In the genomic region with DNA sequence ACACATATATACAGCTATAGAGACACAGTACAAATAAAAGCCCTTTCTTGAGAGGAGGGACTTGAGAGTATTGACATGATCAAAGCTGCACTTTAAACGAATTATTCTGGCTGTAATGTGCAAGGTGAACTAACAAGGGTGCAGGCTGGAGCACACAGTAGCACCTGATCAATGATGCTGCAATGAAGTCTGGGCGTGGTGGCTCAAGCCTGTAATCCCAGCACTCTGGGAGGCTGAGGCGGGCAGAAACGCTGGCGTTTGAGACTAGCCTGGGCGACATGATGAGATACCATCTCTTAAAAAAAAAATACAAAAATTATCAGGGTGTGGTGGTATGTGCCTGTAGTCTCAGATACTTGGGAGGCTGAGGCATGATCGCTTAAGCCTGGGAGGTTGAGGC, we compare ENCODE assay signal across 18 cellular contexts. TPM values are rescaled to one million over a fixed set of nuclear protein-coding genes. Genes with fewer than 3 reads are reported as not detected.
DNase-seq lines count a peak whose midpoint lies in the region; ATAC-seq and TF ChIP-seq lines count a peak whose summit lies in the region.
"Had no signal": no experiment of that assay in that cellular context is flagged by ENCODE, and none has a peak within 500 bp of the region (broad histone marks: within the 10 kb centered on the region; RNA-seq: fewer than 3 reads in every experiment).

No MANE protein-coding gene starts in this region.

- H3K36me3 Mint-ChIP-seq in activated naive CD4-positive, alpha-beta T cell treated with anti-CD3 and anti-CD28 coated beads, Interleukin-2, amount 10 ng/mL, durations not matched to agents 7 days and 5 days, result no peaks in the 10 kb centered on the region
- H3K36me3 Mint-ChIP-seq in activated naive CD4-positive, alpha-beta T cell treated with anti-CD3 and anti-CD28 coated beads for 36 hours (ENCODE audit: low read depth), result no peaks in the 10 kb centered on the region
- no peaks in the 10 kb centered on the region for H3K36me3 Mint-ChIP-seq in T-helper 17 cell (ENCODE audit: low read depth)
- H3K36me3 Mint-ChIP-seq: CD14-positive monocyte; CD8-positive, alpha-beta T cell had no signal

- no peaks in the 10 kb centered on the region for H3K9me3 ChIP-seq in T-helper 17 cell (ENCODE audit: control insufficient read depth, low read length, poor library complexity, severe bottlenecking)
- no peaks in the 10 kb centered on the region for H3K9me3 ChIP-seq in right lobe of liver

- H3K27ac ChIP-seq in right lobe of liver, result no peak overlapping the region
- H3K27ac ChIP-seq: 22Rv1 had no signal

- intact Hi-C loops in activated naive CD4-positive, alpha-beta T cell treated with anti-CD3 and anti-CD28 coated beads for 36 hours (cut with micrococcal nuclease), result loop anchor here (2.0 kb wide), 1 partner anchor 38 kb away; no protein-coding TSS in a partner anchor
- intact Hi-C loops in right lobe of liver (cut with DNase I), result no loop called here

- peak; percentile 8 for DNase-seq in DMS153 (lab: John Stamatoyannopoulos, UW)
- no peak for DNase-seq in DMS153 treated with DMSO at 0.1 percent for 48 hours (lab: John Stamatoyannopoulos, UW; ENCODE audit: unreplicated experiment)
- DNase-seq in activated naive CD4-positive, alpha-beta T cell treated with anti-CD3 and anti-CD28 coated beads, Interleukin-2, amount 10 ng/mL, durations not matched to agents 7 days and 5 days, result no peak
- no peak for DNase-seq in activated naive CD4-positive, alpha-beta T cell treated with anti-CD3 and anti-CD28 coated beads for 36 hours
- DNase-seq in T-helper 17 cell, result no peak
- no peak for DNase-seq in stimulated activated CD4-positive, alpha-beta T cell treated with anti-CD3 and anti-CD28 coated beads, Interleukin-4, amount 100 ng/mL, for 24 hours
- no peak for DNase-seq in right lobe of liver
- DNase-seq: CD8-positive, alpha-beta T cell; COR-L47; DMS79; H7; IMR-90; KG1 had no signal

- ATAC-seq in T-helper 17 cell (no peak), right lobe of liver (no peak), GM18505 (IDR thresholded peaks at IDR 0.05; ENCODE audit: unreplicated experiment) (no peak)
- ATAC-seq: CD8-positive, alpha-beta T cell; GM12878; GM23338 had no signal

- CTCF ChIA-PET in activated naive CD4-positive, alpha-beta T cell treated with anti-CD3 and anti-CD28 coated beads, Interleukin-2, amount 10 ng/mL, durations not matched to agents 7 days and 5 days (lab: Charles Lee), result no interaction called here
- CTCF ChIA-PET in activated naive CD4-positive, alpha-beta T cell treated with anti-CD3 and anti-CD28 coated beads for 36 hours (lab: Charles Lee), result no interaction called here

- H3K4me3 Mint-ChIP-seq in activated naive CD4-positive, alpha-beta T cell treated with anti-CD3 and anti-CD28 coated beads, Interleukin-2, amount 10 ng/mL, durations not matched to agents 7 days and 5 days, result no peak overlapping the region
- no peak overlapping the region for H3K4me3 Mint-ChIP-seq in activated naive CD4-positive, alpha-beta T cell treated with anti-CD3 and anti-CD28 coated beads for 36 hours
- no peak overlapping the region for H3K4me3 Mint-ChIP-seq in T-helper 17 cell
- H3K4me3 Mint-ChIP-seq: CD14-positive monocyte; CD8-positive, alpha-beta T cell; GM23338 had no signal

- 74% methylated on average over 7 of the region's 7 CpGs for WGBS in right lobe of liver (ENCODE audit: insufficient coverage, low coverage, low lambda C conversion rate, missing lambda C conversion rate)

- H3K27me3 Mint-ChIP-seq in activated naive CD4-positive, alpha-beta T cell treated with anti-CD3 and anti-CD28 coated beads, Interleukin-2, amount 10 ng/mL, durations not matched to agents 7 days and 5 days, result peaks cover 4% of the 10 kb centered on the region
- H3K27me3 Mint-ChIP-seq in activated naive CD4-positive, alpha-beta T cell treated with anti-CD3 and anti-CD28 coated beads for 36 hours (ENCODE audit: low read depth), result peaks cover 2% of the 10 kb centered on the region
- H3K27me3 Mint-ChIP-seq in T-helper 17 cell, result peaks cover 18% of the 10 kb centered on the region

- H3K27ac Mint-ChIP-seq in activated naive CD4-positive, alpha-beta T cell treated with anti-CD3 and anti-CD28 coated beads, Interleukin-2, amount 10 ng/mL, durations not matched to agents 7 days and 5 days, result peak overlapping the region; percentile 60
- H3K27ac Mint-ChIP-seq in activated naive CD4-positive, alpha-beta T cell treated with anti-CD3 and anti-CD28 coated beads for 36 hours, result no peak overlapping the region
- H3K27ac Mint-ChIP-seq in T-helper 17 cell, result peak overlapping the region; percentile 8
- H3K27ac Mint-ChIP-seq: CD8-positive, alpha-beta T cell; GM23338 had no signal

- TF ChIP-seq CTCF in right lobe of liver (IDR thresholded peaks at IDR 0.05), result no peak

- H3K36me3 ChIP-seq in right lobe of liver, result no peaks in the 10 kb centered on the region

- H3K4me3 ChIP-seq in right lobe of liver, result no peak overlapping the region
- H3K4me3 ChIP-seq: GM12878, GM23338 had no signal

- H3K27me3 ChIP-seq in right lobe of liver, result no peaks in the 10 kb centered on the region

- H3K4me1 ChIP-seq in right lobe of liver, result no peaks in the 10 kb centered on the region

- H3K9me3 Mint-ChIP-seq in activated naive CD4-positive, alpha-beta T cell treated with anti-CD3 and anti-CD28 coated beads, Interleukin-2, amount 10 ng/mL, durations not matched to agents 7 days and 5 days, result no peaks in the 10 kb centered on the region
- H3K9me3 Mint-ChIP-seq in activated naive CD4-positive, alpha-beta T cell treated with anti-CD3 and anti-CD28 coated beads for 36 hours, result no peaks in the 10 kb centered on the region
- H3K9me3 Mint-ChIP-seq: CD14-positive monocyte; CD8-positive, alpha-beta T cell; GM23338 had no signal

- TF ChIP-seq POLR2A in right lobe of liver (IDR thresholded peaks at IDR 0.05) (no peak), GM18505 (IDR thresholded peaks at IDR 0.05; ENCODE audit: borderline replicate concordance, extremely low read depth, insufficient read depth, insufficient read length) (no peak)

- no peaks in the 10 kb centered on the region for H3K4me1 Mint-ChIP-seq in activated naive CD4-positive, alpha-beta T cell treated with anti-CD3 and anti-CD28 coated beads, Interleukin-2, amount 10 ng/mL, durations not matched to agents 7 days and 5 days
- no peaks in the 10 kb centered on the region for H3K4me1 Mint-ChIP-seq in activated naive CD4-positive, alpha-beta T cell treated with anti-CD3 and anti-CD28 coated beads for 36 hours (ENCODE audit: low read depth)
- peaks cover 8% of the 10 kb centered on the region for H3K4me1 Mint-ChIP-seq in T-helper 17 cell
- H3K4me1 Mint-ChIP-seq: CD14-positive monocyte, GM23338 had no signal

RNA-seq across cellular contexts. Expression of gene CTH, which starts 14.1 kb away (rescaled TPM):
- 10 to 100 TPM; 30.3 to 36.1 TPM for total RNA-seq in activated naive CD4-positive, alpha-beta T cell treated with anti-CD3 and anti-CD28 coated beads for 36 hours
- 1 to 10 TPM; 4.2 to 5.8 TPM for total RNA-seq in T-helper 17 cell
- 10 to 100 TPM; 32.3 to 85.7 (median 49.0) TPM for total RNA-seq in right lobe of liver

RNA-seq across cellular contexts. Expression of gene ANKRD13C, which starts 42.5 kb away (rescaled TPM):
- 10 to 100 TPM in 1 of 2 experiments, 1 to 10 TPM in 1; 9.2 to 10.3 TPM for total RNA-seq in activated naive CD4-positive, alpha-beta T cell treated with anti-CD3 and anti-CD28 coated beads for 36 hours
- total RNA-seq in T-helper 17 cell (10 to 100 TPM; 27.2 to 30.6 TPM), right lobe of liver (1 to 10 TPM; 6.4 to 8.9 (median 7.3) TPM)

Comparison
In these comparisons a context has a peak if more than half of its experiments do, and no peak if none do; other contexts are left out.
1. RNA of gene CTH, which starts 14.1 kb away (total RNA-seq): 32.3 to 85.7 TPM in right lobe of liver and 30.3 to 36.1 TPM in activated naive CD4-positive, alpha-beta T cell treated with anti-CD3 and anti-CD28 coated beads for 36 hours; 4.2 to 5.8 TPM in T-helper 17 cell; every median in the first group is over 4 times any median in the second.